In the genomic region with DNA sequence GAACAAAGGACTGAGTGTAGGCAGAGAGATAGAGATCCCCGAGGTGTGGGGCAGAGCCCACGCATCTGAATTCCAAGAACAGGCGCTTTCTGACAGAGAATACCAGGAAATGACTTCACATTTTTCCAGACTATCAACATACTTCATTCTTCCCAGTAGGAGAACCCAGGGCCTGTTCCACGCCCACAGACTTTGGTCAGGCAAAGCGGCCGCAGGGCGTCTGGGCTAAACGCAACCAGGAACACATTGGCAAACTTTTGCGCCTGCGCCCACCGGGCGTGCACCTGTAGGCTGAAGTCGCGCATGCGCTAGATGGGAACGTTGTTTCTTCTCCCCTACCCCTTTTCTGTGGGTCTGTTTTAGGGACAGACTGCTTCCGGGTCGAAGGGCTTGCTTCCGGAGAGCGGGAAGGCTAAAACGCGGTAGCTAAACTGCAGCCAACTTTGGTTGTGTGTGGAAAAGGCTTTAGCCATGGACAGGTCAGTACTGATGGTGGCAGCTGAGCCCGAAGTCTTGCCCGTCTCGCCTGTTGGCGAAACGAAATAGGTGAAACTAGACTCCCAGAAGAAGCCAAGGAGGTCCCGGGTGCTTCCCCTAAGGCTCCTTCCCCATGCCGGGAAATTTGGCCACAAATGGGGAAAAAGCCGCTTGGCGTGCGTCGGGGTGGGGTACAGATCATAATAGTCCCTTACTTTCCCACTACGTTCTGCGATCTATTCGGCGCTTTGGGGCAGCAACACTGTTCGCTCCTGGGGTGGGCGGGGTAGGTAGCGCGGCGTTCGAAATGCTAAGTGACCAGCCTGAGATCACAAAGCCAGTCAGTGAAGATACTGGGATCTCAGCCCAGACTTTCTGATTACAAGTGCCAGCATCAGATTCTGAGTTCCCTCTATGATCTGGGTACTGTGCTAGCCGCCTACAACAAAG, we compare ENCODE assay signal across 8 cellular contexts. TPM values are rescaled to one million over a fixed set of nuclear protein-coding genes. Genes with fewer than 3 reads are reported as not detected.
DNase-seq lines count a peak whose midpoint lies in the region; ATAC-seq, FAIRE-seq and TF ChIP-seq lines count a peak whose summit lies in the region.

TSS of gene NUP107 (plus strand) at position 384 of the 927 bp plus-strand sequence. CDS start at position 472, 88 bp downstream.

- H3K27ac ChIP-seq in pancreas (peak within 1 kb of the TSS; percentile 64 to 91 (median 82)), tibial artery (peak within 1 kb of the TSS; percentile 69 to 80)

- H3K4me3 Mint-ChIP-seq in activated naive CD8-positive, alpha-beta T cell treated with anti-CD3 and anti-CD28 coated beads, Interleukin-2, amount 50 U/mL, for 24 hours, result peak within 1 kb of the TSS; percentile 95

- ATAC-seq in HG02759 (IDR thresholded peaks at IDR 0.05; ENCODE audit: unreplicated experiment), result peak; percentile 97
- peak; percentile 94 for ATAC-seq in activated naive CD8-positive, alpha-beta T cell treated with anti-CD3 and anti-CD28 coated beads, Interleukin-2, amount 50 U/mL, for 24 hours
- peak; percentile 99 for ATAC-seq in Right ventricle myocardium superior (ENCODE audit: poor library complexity)
- peak; percentile 97 to 100 (median 98) for ATAC-seq in pancreas

- no peaks in the 10 kb centered on the region for H3K27me3 ChIP-seq in pancreas
- H3K27me3 ChIP-seq in tibial artery, result no peaks in the 10 kb centered on the region

- H3K4me3 ChIP-seq in GM12864 (ENCODE audit: low read depth, low read length) (peak within 1 kb of the TSS; percentile 98), pancreas (peak within 1 kb of the TSS; percentile 65 to 89 (median 78)), tibial artery (peak within 1 kb of the TSS; percentile 67 to 78)

- peaks cover 27% of the 10 kb centered on the region for H3K36me3 Mint-ChIP-seq in activated naive CD8-positive, alpha-beta T cell treated with anti-CD3 and anti-CD28 coated beads, Interleukin-2, amount 50 U/mL, for 24 hours (ENCODE audit: low read depth)

- H3K27me3 Mint-ChIP-seq in activated naive CD8-positive, alpha-beta T cell treated with anti-CD3 and anti-CD28 coated beads, Interleukin-2, amount 50 U/mL, for 24 hours, result peaks cover 4% of the 10 kb centered on the region

- 0% methylated on average over 44 of the region's 44 CpGs for WGBS in pancreas, 2 donors

- no peak for TF ChIP-seq CTCF in GM12864 (IDR thresholded peaks at IDR 0.05; ENCODE audit: low read depth, low read length, missing control alignments)
- TF ChIP-seq CTCF in pancreas (IDR thresholded peaks at IDR 0.05), result no peak
- TF ChIP-seq CTCF in tibial artery (IDR thresholded peaks at IDR 0.05), result peak; percentile 29

- no peaks in the 10 kb centered on the region for H3K9me3 Mint-ChIP-seq in activated naive CD8-positive, alpha-beta T cell treated with anti-CD3 and anti-CD28 coated beads, Interleukin-2, amount 50 U/mL, for 24 hours

- peak within 1 kb of the TSS; percentile 98 for H3K27ac Mint-ChIP-seq in activated naive CD8-positive, alpha-beta T cell treated with anti-CD3 and anti-CD28 coated beads, Interleukin-2, amount 50 U/mL, for 24 hours

- no peak for FAIRE-seq in pancreas (lab: Jason Lieb, UNC)

- H3K36me3 ChIP-seq in pancreas (peaks cover 0 to 14% (median 4%) of the 10 kb centered on the region in 3 donors), tibial artery (peaks cover 11 to 17% (median 13%) of the 10 kb centered on the region in 3 donors)

- peaks cover 53% of the 10 kb centered on the region for H3K4me1 Mint-ChIP-seq in activated naive CD8-positive, alpha-beta T cell treated with anti-CD3 and anti-CD28 coated beads, Interleukin-2, amount 50 U/mL, for 24 hours

- H3K9me3 ChIP-seq in pancreas (no peaks in the 10 kb centered on the region), tibial artery (no peaks in the 10 kb centered on the region)

- peak; percentile 97 for DNase-seq in GM12864 (ENCODE audit: low read depth)
- peak; percentile 98 to 100 (median 99) for DNase-seq in NCI-H1417 (lab: John Stamatoyannopoulos, UW)
- DNase-seq in SW 1271 (lab: John Stamatoyannopoulos, UW), result peak; percentile 95 to 97
- DNase-seq in activated naive CD8-positive, alpha-beta T cell treated with anti-CD3 and anti-CD28 coated beads, Interleukin-2, amount 50 U/mL, for 24 hours, result peak; percentile 97
- peak; percentile 100 for DNase-seq in Right ventricle myocardium superior
- peak; percentile 99 to 100 (median 100) for DNase-seq in pancreas
- peak; percentile 99 for DNase-seq in tibial artery

- intact Hi-C loops in Right ventricle myocardium superior (cut with DNase I) (loop anchor here (5.0 to 10.0 kb wide), 2 partner anchors 330 to 462 kb away; partner anchors contain the start of gene IL26), pancreas (cut with DNase I) (no loop called here), tibial artery (cut with DNase I; ENCODE audit: low total_unique reads) (loop anchor here (10.0 kb wide), 2 partner anchors 62 to 322 kb away; no protein-coding TSS in a partner anchor)

- H3K4me1 ChIP-seq in pancreas (peaks cover 0 to 13% (median 4%) of the 10 kb centered on the region in 3 donors), tibial artery (peaks cover 0 to 12% (median 12%) of the 10 kb centered on the region in 4 donors)

RNA-seq across cellular contexts. Expression of gene NUP107, which starts in this region (rescaled TPM):
- total RNA-seq in Right ventricle myocardium superior (15.7 TPM), pancreas (10 to 100 TPM; 11.3 to 22.1 (median 14.6) TPM)
- polyA plus RNA-seq in pancreas, result 10 to 100 TPM; 11.3 to 17.2 TPM

Comparison
In these comparisons a context has a peak if more than half of its experiments do, and no peak if none do; other contexts are left out.
1. Peak in every context shown above with its lines: DNase-seq, ATAC-seq, H3K4me3 ChIP-seq and H3K27ac ChIP-seq.
2. CTCF ChIP-seq: peak in tibial artery (2 of 2); none in GM12864 (single experiment) and pancreas (0 of 4).
3. intact Hi-C loops: an anchor here in Right ventricle myocardium superior (5.0 to 10.0 kb wide) and tibial artery (10.0 kb wide); none called in pancreas.